Comparison of ENCODE assay signal across 8 cellular contexts in the genomic region with DNA sequence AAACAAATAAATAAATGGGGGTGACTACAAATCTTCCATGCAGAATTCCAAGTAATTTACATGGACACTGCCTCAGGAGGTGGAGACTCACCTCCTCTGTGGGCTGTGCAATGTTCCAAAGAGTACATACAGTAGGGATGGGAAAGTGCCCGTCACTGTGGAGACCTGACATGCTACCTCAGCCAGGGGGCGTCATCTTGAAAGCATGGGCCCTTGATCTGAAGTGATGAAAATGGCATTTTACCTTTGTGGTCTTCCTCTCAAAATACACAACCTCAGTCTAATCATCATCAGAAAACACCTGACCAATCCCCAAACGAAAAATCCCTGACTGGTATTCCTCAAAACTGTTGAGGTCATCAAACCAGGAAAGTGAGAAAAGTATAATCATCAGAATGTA. TPM values are rescaled to one million over a fixed set of nuclear protein-coding genes. Genes with fewer than 3 reads are reported as not detected.
DNase-seq lines count a peak whose midpoint lies in the region; ATAC-seq and TF ChIP-seq lines count a peak whose summit lies in the region.

No MANE protein-coding gene starts in this region.

- no peaks in the 10 kb centered on the region for H3K4me1 Mint-ChIP-seq in endodermal cell
- H3K4me1 Mint-ChIP-seq in stimulated activated memory B cell treated with anti-CD40 and anti-IgM and Interleukin-4, amounts not matched to agents 10 μg/mL and 1 μg/mL and 100 μg/mL, for 72 hours, result peaks cover 5% of the 10 kb centered on the region

- H3K36me3 Mint-ChIP-seq in endodermal cell (ENCODE audit: low read depth), result peaks cover 15% of the 10 kb centered on the region
- H3K36me3 Mint-ChIP-seq in stimulated activated memory B cell treated with anti-CD40 and anti-IgM and Interleukin-4, amounts not matched to agents 10 μg/mL and 1 μg/mL and 100 μg/mL, for 72 hours, result peaks cover 7% of the 10 kb centered on the region

- H3K9me3 ChIP-seq in endodermal cell (ENCODE audit: control insufficient read depth, low read length), result no peaks in the 10 kb centered on the region

- H3K4me1 ChIP-seq in endodermal cell (ENCODE audit: control insufficient read depth, insufficient read depth, low read length), result no peaks in the 10 kb centered on the region

- peak; percentile 62 for DNase-seq in ACHN
- DNase-seq in G401 (ENCODE audit: low spot score), result peak; percentile 46
- DNase-seq in OCI-M1 (lab: John Stamatoyannopoulos, UW), result peak; percentile 38
- DNase-seq in endodermal cell, result peak; percentile 87
- DNase-seq in stimulated activated CD8-positive, alpha-beta memory T cell treated with anti-CD3 and anti-CD28 coated beads, Interleukin-4, amount 100 ng/mL, for 48 hours, result peak; percentile 45
- no peak for DNase-seq in globus pallidus (ENCODE audit: low spot score)

- in situ Hi-C loops in ACHN (cut with HindIII; ENCODE audit: low pct_ligation_motif_present, low pct_unique_long_range_greater_than_20kb, low sequenced_read_pairs) (no loop called here), G401 (cut with HindIII; ENCODE audit: low sequenced_read_pairs) (no loop called here)

- TF ChIP-seq CTCF in endodermal cell (conservative IDR thresholded peaks at IDR 0.05), result peak; percentile 83

- no peak overlapping the region for H3K4me3 ChIP-seq in endodermal cell (ENCODE audit: low read length)

- H3K27ac Mint-ChIP-seq in endodermal cell, result no peak overlapping the region
- H3K27ac Mint-ChIP-seq in stimulated activated memory B cell treated with anti-CD40 and anti-IgM and Interleukin-4, amounts not matched to agents 10 μg/mL and 1 μg/mL and 100 μg/mL, for 72 hours, result no peak overlapping the region

- no peak for ATAC-seq in stimulated activated memory B cell treated with anti-CD40 and anti-IgM and Interleukin-4, amounts not matched to agents 10 μg/mL and 1 μg/mL and 100 μg/mL, for 72 hours
- ATAC-seq in GM19455 (IDR thresholded peaks at IDR 0.05; ENCODE audit: unreplicated experiment), result no peak

- no peaks in the 10 kb centered on the region for H3K27me3 ChIP-seq in endodermal cell (ENCODE audit: control insufficient read depth, insufficient read depth, low read length, poor library complexity, severe bottlenecking)

- no peak overlapping the region for H3K27ac ChIP-seq in endodermal cell (ENCODE audit: low read depth, low read length)

- WGBS in endodermal cell (ENCODE audit: insufficient coverage in 1 of 2, insufficient read length in 1 of 2), 2 experiments, result 20 to 24% methylated on average over 2 to 3 of the region's 3 CpGs

- H3K9me3 Mint-ChIP-seq in endodermal cell, result no peaks in the 10 kb centered on the region
- H3K9me3 Mint-ChIP-seq in stimulated activated memory B cell treated with anti-CD40 and anti-IgM and Interleukin-4, amounts not matched to agents 10 μg/mL and 1 μg/mL and 100 μg/mL, for 72 hours, result no peaks in the 10 kb centered on the region

- H3K27me3 Mint-ChIP-seq in endodermal cell (ENCODE audit: insufficient read depth), result no peaks in the 10 kb centered on the region
- H3K27me3 Mint-ChIP-seq in stimulated activated memory B cell treated with anti-CD40 and anti-IgM and Interleukin-4, amounts not matched to agents 10 μg/mL and 1 μg/mL and 100 μg/mL, for 72 hours, result no peaks in the 10 kb centered on the region

- H3K36me3 ChIP-seq in endodermal cell (ENCODE audit: control insufficient read depth, insufficient read depth, low read length), result peaks cover 15% of the 10 kb centered on the region

- no peak overlapping the region for H3K4me3 Mint-ChIP-seq in endodermal cell
- H3K4me3 Mint-ChIP-seq in stimulated activated memory B cell treated with anti-CD40 and anti-IgM and Interleukin-4, amounts not matched to agents 10 μg/mL and 1 μg/mL and 100 μg/mL, for 72 hours, result no peak overlapping the region

- no peak overlapping the region for H3K9ac ChIP-seq in endodermal cell (ENCODE audit: extremely low read depth, low read length, poor library complexity, severe bottlenecking)

RNA-seq across cellular contexts. Expression of a gene that starts 48.4 kb away (rescaled TPM):
- total RNA-seq in G401 (2014; rRNA removed; shearing (Covaris generic)), result 50.5 and 61.0 TPM in 2 replicates
- total RNA-seq in endodermal cell, result 100 to 1,000 TPM in 1 of 2 donors, 10 to 100 TPM in 1; 86.0 to 100 TPM
- polyA plus RNA-seq in endodermal cell (2013, experiment 1 of 2), result 60.2 TPM
- polyA plus RNA-seq in endodermal cell (2013, experiment 2 of 2), result 66.0 TPM
